ENCODE assay signal across 24 cellular contexts in genomic region chr9:71003346-71003745, GRCh38.
DNase-seq lines count a peak whose midpoint lies in the region; ATAC-seq and TF ChIP-seq lines count a peak whose summit lies in the region.
"Had no signal": no experiment of that assay in that cellular context is flagged by ENCODE, and none has a peak within 500 bp of the region (broad histone marks: within the 10 kb centered on the region; RNA-seq: fewer than 3 reads in every experiment).

No MANE protein-coding gene starts in this region.

- POLR2A ChIA-PET in MCF 10A (lab: Yijun Ruan, JAX): no interaction called here

- H3K27me3 ChIP-seq in breast epithelium (no peaks in the 10 kb centered on the region), foreskin keratinocyte (no peaks in the 10 kb centered on the region)

- H3K27ac ChIP-seq in breast epithelium (no peak overlapping the region), foreskin keratinocyte (no peak overlapping the region)
- H3K27ac ChIP-seq: A549 had no signal

- peak; percentile 8 for DNase-seq in MCF 10A (ENCODE audit: unreplicated experiment)
- DNase-seq in breast epithelium (ENCODE audit: low spot score in 2 of 2): no peak
- DNase-seq in LNCaP clone FGC (ENCODE audit: low read depth): peak; percentile 11
- no peak for DNase-seq in foreskin keratinocyte
- DNase-seq in omental fat pad (ENCODE audit: low spot score): no peak
- no peak for DNase-seq in activated CD4-positive, alpha-beta T cell treated with anti-CD3 and anti-CD28 coated beads, Interleukin-2, amount 50 U/mL, for 4 hours
- no peak for DNase-seq in T-helper 1 cell
- DNase-seq: Caco-2; CD4-positive, alpha-beta T cell; DMS79 treated with DMSO at 0.1 percent for 48 hours; Karpas-422; MM.1S; NCI-H1092 treated with DMSO at 0.1 percent for 48 hours; NCI-H1436 treated with DMSO at 0.1 percent for 48 hours; NCI-H2029; NCI-H2171; NCI-H345; NCI-H524; NCI-H774; T-helper 17 cell had no signal

- intact Hi-C loops in MCF 10A (cut with micrococcal nuclease) (no loop called here), breast epithelium (cut with DNase I; ENCODE audit: low total_unique reads) (loop anchor here (5.0 kb wide), 1 partner anchor 1194 kb away; no protein-coding TSS in a partner anchor)

- no peaks in the 10 kb centered on the region for H3K36me3 ChIP-seq in breast epithelium

- H3K9me3 Mint-ChIP-seq in MCF 10A (ENCODE audit: unreplicated experiment): no peaks in the 10 kb centered on the region

- TF ChIP-seq CTCF in MCF 10A (IDR thresholded peaks at IDR 0.05; ENCODE audit: unreplicated experiment) (no peak), breast epithelium (IDR thresholded peaks at IDR 0.05) (no peak), LNCaP clone FGC (IDR thresholded peaks at IDR 0.05; ENCODE audit: control insufficient read depth, extremely low read depth, insufficient read depth) (peak; percentile 57), foreskin keratinocyte (conservative IDR thresholded peaks at IDR 0.05) (peak; percentile 10), omental fat pad (IDR thresholded peaks at IDR 0.05) (no peak)

- CTCF ChIA-PET in MCF 10A (lab: Yijun Ruan, JAX): interaction anchor here (0.6 to 6.6 kb wide), 8 partner anchors 8 to 366 kb away, joined by 3 to 60 read pairs (median 8); no protein-coding TSS in a partner anchor

- H3K27me3 Mint-ChIP-seq in MCF 10A (ENCODE audit: insufficient read depth, unreplicated experiment): peaks cover 14% of the 10 kb centered on the region
- H3K27me3 Mint-ChIP-seq: B cell; CD4-positive, alpha-beta T cell; T-helper 17 cell had no signal

- TF ChIP-seq POLR2A in breast epithelium (IDR thresholded peaks at IDR 0.05): no peak

- H3K4me3 Mint-ChIP-seq in MCF 10A (ENCODE audit: unreplicated experiment): no peak overlapping the region
- H3K4me3 Mint-ChIP-seq: B cell; CD4-positive, alpha-beta T cell; T-helper 17 cell had no signal

- BruUV-seq in MCF 10A (replicated peaks; lab: Mats Ljungman, UMichigan): no TSS peak

- H3K4me1 Mint-ChIP-seq in MCF 10A (ENCODE audit: insufficient read depth, unreplicated experiment): no peaks in the 10 kb centered on the region
- H3K4me1 Mint-ChIP-seq: B cell, T-helper 17 cell had no signal

- H3K36me3 Mint-ChIP-seq in MCF 10A (ENCODE audit: insufficient read depth, unreplicated experiment): no peaks in the 10 kb centered on the region

- H3K4me3 ChIP-seq in breast epithelium: no peak overlapping the region
- H3K4me3 ChIP-seq in LNCaP clone FGC (ENCODE audit: low read depth, low read length): no peak overlapping the region
- H3K4me3 ChIP-seq: A549 had no signal

- ATAC-seq in foreskin keratinocyte (no peak), omental fat pad (ENCODE audit: low FRiP score) (no peak), HG03025 (IDR thresholded peaks at IDR 0.05; ENCODE audit: low FRiP score, unreplicated experiment) (no peak)
- ATAC-seq: A549, Right ventricle myocardium inferior, T-helper 17 cell had no signal

- H3K4me1 ChIP-seq in breast epithelium (no peaks in the 10 kb centered on the region), foreskin keratinocyte (no peaks in the 10 kb centered on the region)
- H3K4me1 ChIP-seq: A549, Caco-2 had no signal

- no peaks in the 10 kb centered on the region for H3K9me3 ChIP-seq in breast epithelium
- H3K9me3 ChIP-seq: A549, Caco-2 had no signal

- H3K27ac Mint-ChIP-seq in MCF 10A (ENCODE audit: low read depth, unreplicated experiment): no peak overlapping the region
- H3K27ac Mint-ChIP-seq: B cell; CD4-positive, alpha-beta T cell; T-helper 17 cell had no signal

Comparison
In these comparisons a context has a peak if more than half of its experiments do, and no peak if none do; other contexts are left out.
1. DNase-seq: peak in MCF 10A (single experiment) and LNCaP clone FGC (single experiment); none in breast epithelium (0 of 2), foreskin keratinocyte (0 of 2), omental fat pad (single experiment), activated CD4-positive, alpha-beta T cell treated with anti-CD3 and anti-CD28 coated beads, Interleukin-2, amount 50 U/mL, for 4 hours (0 of 2) and T-helper 1 cell (0 of 5).
2. CTCF ChIP-seq: peak in LNCaP clone FGC (single experiment) and foreskin keratinocyte (single experiment); none in MCF 10A (single experiment), breast epithelium (0 of 3) and omental fat pad (0 of 3).